1 cellular context compared by ENCODE assay signal in the genomic region with DNA sequence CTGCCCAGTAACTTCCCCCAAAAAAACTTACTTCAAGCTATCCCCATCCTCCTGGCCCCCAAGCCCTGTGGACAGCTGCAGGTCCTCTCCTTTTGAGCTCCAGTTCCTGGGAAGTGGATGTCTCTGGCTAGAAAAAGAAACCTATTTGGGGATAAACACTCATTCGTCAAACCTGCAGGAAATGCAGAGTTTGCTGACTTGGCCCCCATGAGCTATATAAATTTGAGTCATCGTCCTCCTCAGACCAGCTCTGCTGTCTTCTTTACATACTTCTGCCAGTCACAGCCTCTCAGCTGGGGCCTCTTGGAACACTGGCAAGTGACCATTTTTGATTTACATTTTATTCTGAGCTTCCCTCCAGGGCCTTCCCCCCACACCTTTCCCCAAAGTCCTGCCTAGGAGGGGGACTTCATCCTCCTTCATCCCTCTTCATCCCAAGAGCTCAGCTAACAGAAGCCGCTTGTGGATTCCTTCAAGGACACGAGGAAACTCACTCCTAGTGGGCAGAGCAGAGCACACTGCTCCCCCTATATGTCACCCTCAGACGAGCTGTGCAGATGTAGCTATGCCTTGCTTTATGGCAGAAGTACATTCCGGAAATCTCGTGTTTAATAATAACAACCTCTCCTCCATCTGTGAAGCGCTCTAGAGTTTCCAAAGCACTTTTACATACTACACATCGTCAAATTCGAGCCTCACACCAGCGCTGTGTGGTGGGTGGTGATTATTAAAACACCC.
TF ChIP-seq lines count a peak whose summit lies in the region.

No MANE protein-coding gene starts in this region.

TF ChIP-seq in A549, 52 proteins besides CTCF, POLR2A, EP300 and RAD21 (continued from another document):
- TF ChIP-seq, protein P1, sequence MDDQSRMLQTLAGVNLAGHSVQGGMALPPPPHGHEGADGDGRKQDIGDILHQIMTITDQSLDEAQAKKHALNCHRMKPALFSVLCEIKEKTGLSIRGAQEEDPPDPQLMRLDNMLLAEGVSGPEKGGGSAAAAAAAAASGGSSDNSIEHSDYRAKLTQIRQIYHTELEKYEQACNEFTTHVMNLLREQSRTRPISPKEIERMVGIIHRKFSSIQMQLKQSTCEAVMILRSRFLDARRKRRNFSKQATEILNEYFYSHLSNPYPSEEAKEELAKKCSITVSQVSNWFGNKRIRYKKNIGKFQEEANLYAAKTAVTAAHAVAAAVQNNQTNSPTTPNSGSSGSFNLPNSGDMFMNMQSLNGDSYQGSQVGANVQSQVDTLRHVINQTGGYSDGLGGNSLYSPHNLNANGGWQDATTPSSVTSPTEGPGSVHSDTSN (IDR thresholded peaks at IDR 0.05), result no peak
- TF ChIP-seq, protein P2, sequence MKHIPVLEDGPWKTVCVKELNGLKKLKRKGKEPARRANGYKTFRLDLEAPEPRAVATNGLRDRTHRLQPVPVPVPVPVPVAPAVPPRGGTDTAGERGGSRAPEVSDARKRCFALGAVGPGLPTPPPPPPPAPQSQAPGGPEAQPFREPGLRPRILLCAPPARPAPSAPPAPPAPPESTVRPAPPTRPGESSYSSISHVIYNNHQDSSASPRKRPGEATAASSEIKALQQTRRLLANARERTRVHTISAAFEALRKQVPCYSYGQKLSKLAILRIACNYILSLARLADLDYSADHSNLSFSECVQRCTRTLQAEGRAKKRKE (CRISPR knock-in tag; IDR thresholded peaks at IDR 0.05; ENCODE audit: low read depth), result no peak
- TF ChIP-seq ESRRA (IDR thresholded peaks at IDR 0.05; ENCODE audit: borderline replicate concordance, low read length) (no peak), SREBF2 (IDR thresholded peaks at IDR 0.05) (no peak), HDAC2 (IDR thresholded peaks at IDR 0.05) (no peak), JUNB (IDR thresholded peaks at IDR 0.05) (no peak), KDM5A (IDR thresholded peaks at IDR 0.05) (no peak), HOXB5 (CRISPR knock-in tag; IDR thresholded peaks at IDR 0.05) (no peak)
